In the genomic region with DNA sequence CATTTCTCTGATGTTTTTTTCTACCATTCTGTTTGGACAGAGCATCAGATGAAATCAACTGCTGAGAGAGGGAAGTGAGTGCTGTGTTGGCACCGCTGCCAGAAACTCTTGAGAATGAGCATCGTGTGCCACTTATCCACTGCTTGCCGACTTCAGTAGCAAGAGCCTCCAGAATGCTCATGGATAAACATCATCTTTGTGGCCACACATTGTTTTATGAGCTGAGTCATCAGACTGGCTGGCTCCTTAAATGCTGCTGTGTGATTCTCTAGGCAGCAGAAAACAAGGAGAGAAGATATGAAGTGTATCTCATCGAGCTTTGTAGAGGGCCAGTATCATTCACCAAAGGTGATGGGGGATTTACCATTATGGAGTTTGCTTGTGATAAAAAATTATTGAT, we compare ENCODE assay signal across 8 cellular contexts. TPM values are rescaled to one million over a fixed set of nuclear protein-coding genes. Genes with fewer than 3 reads are reported as not detected.
A peak's percentile ranks its signal among the peaks of the same experiment; 100 is the strongest.
DNase-seq lines count a peak whose midpoint lies in the region; ATAC-seq and TF ChIP-seq lines count a peak whose summit lies in the region.

No MANE protein-coding gene starts in this region.

- H3K27ac ChIP-seq in mesendoderm (ENCODE audit: low read depth, low read length) (no peak overlapping the region), sigmoid colon (no peak overlapping the region)

- H3K27me3 ChIP-seq in mesendoderm (ENCODE audit: insufficient read depth, low read length, poor library complexity) = no peaks in the 10 kb centered on the region
- peaks cover 0 to 2% (median 1%) of the 10 kb centered on the region in 3 donors for H3K27me3 ChIP-seq in sigmoid colon

- no peak overlapping the region for H3K9ac ChIP-seq in mesendoderm (ENCODE audit: low read length)

- H4K8ac ChIP-seq in mesendoderm (ENCODE audit: low read depth, low read length) = no peak overlapping the region

- no peak for TF ChIP-seq EP300 in sigmoid colon (IDR thresholded peaks at IDR 0.05)

- H3K23ac ChIP-seq in mesendoderm (ENCODE audit: low read length) = peak overlapping the region; percentile 66

- no CpG with 5 or more reads among the region's 4 CpGs for WGBS in mesendoderm (ENCODE audit: extremely low coverage, insufficient coverage, low lambda C conversion rate)
- 31 to 59% methylated on average over 4 of the region's 4 CpGs for WGBS in sigmoid colon, 2 donors

- ATAC-seq in GM18502 (IDR thresholded peaks at IDR 0.05; ENCODE audit: poor library complexity, unreplicated experiment) (no peak), GM21825 (IDR thresholded peaks at IDR 0.05; ENCODE audit: unreplicated experiment) (no peak)

- no peak overlapping the region for H2BK5ac ChIP-seq in mesendoderm (ENCODE audit: low read length)

- no peak overlapping the region for H2BK120ac ChIP-seq in mesendoderm (ENCODE audit: low read depth, low read length)

- H3K18ac ChIP-seq in mesendoderm (ENCODE audit: low read length) = no peak overlapping the region

- H3K9me3 ChIP-seq in sigmoid colon = no peaks in the 10 kb centered on the region

- H3K4me3 ChIP-seq in astrocyte of the spinal cord (ENCODE audit: low read depth, low read length) (no peak overlapping the region), mesendoderm (ENCODE audit: low read length) (no peak overlapping the region), sigmoid colon (no peak overlapping the region)

- H3K4me1 ChIP-seq in mesendoderm (ENCODE audit: control insufficient read depth, low read depth, low read length) (no peaks in the 10 kb centered on the region), sigmoid colon (peaks cover 0 to 18% (median 13%) of the 10 kb centered on the region in 4 donors)

- H3K36me3 ChIP-seq in mesendoderm (ENCODE audit: control insufficient read depth, insufficient read depth, low read length) (no peaks in the 10 kb centered on the region), sigmoid colon (no peaks in the 10 kb centered on the region)

- no peak overlapping the region for H3K56ac ChIP-seq in mesendoderm (ENCODE audit: low read length)

- H3K79me2 ChIP-seq in mesendoderm (ENCODE audit: control insufficient read depth, insufficient read depth, low read length) = no peaks in the 10 kb centered on the region

- no peaks in the 10 kb centered on the region for H3K79me1 ChIP-seq in mesendoderm (ENCODE audit: low read length)

- DNase-seq in DMS79 treated with DMSO at 0.1 percent for 48 hours (lab: John Stamatoyannopoulos, UW) (peak; percentile 90), NCI-H128 (lab: John Stamatoyannopoulos, UW; ENCODE audit: unreplicated experiment) (peak; percentile 68), astrocyte of the spinal cord (ENCODE audit: low read depth, low spot score) (peak; percentile 80), mesendoderm (no peak), GDM1 (lab: John Stamatoyannopoulos, UW) (no peak), sigmoid colon (no peak)

- TF ChIP-seq CTCF in astrocyte of the spinal cord (IDR thresholded peaks at IDR 0.05; ENCODE audit: low read depth, low read length) (no peak), sigmoid colon (IDR thresholded peaks at IDR 0.05) (no peak)

- H4K5ac ChIP-seq in mesendoderm (ENCODE audit: low read length) = no peak overlapping the region

- no peak overlapping the region for H3K4me2 ChIP-seq in mesendoderm (ENCODE audit: low read length)

- no peak for TF ChIP-seq POLR2A in sigmoid colon (IDR thresholded peaks at IDR 0.05)

- H3K4ac ChIP-seq in mesendoderm (ENCODE audit: low read depth, low read length) = no peak overlapping the region

- in situ Hi-C loops in astrocyte of the spinal cord (cut with HindIII; ENCODE audit: low sequenced_read_pairs) = no loop called here

- no peak overlapping the region for H2AK5ac ChIP-seq in mesendoderm (ENCODE audit: low read length)

- intact Hi-C loops in sigmoid colon (cut with DNase I) = loop anchor here (5.0 to 10.0 kb wide), 2 partner anchors 99 to 713 kb away; partner anchors contain the start of gene MANF

- H2BK15ac ChIP-seq in mesendoderm (replicated peaks; ENCODE audit: low read depth) = no peak overlapping the region

RNA-seq across cellular contexts. Expression of gene DOCK3, which starts 3.4 kb away (rescaled TPM):
- 0.93 TPM for polyA plus RNA-seq in mesendoderm (2013, experiment 1 of 2)
- 0.91 TPM for polyA plus RNA-seq in mesendoderm (2013, experiment 2 of 2)
- 1 to 10 TPM; 1.8 to 4.4 (median 3.6) TPM for total RNA-seq in sigmoid colon
- polyA plus RNA-seq in sigmoid colon = under 1 TPM in 1 of 3 donors, not detected in 2; 0.25 TPM

RNA-seq across cellular contexts. Expression of gene MAPKAPK3, which starts 54.4 kb away (rescaled TPM):
- polyA plus RNA-seq in mesendoderm (2013, experiment 1 of 2) = 35.2 TPM
- 36.3 TPM for polyA plus RNA-seq in mesendoderm (2013, experiment 2 of 2)
- 10 to 100 TPM; 15.2 to 22.2 (median 19.1) TPM for total RNA-seq in sigmoid colon
- 10 to 100 TPM; 19.8 to 32.8 (median 30.3) TPM for polyA plus RNA-seq in sigmoid colon

RNA-seq across cellular contexts. Expression of gene CISH, which starts 59.8 kb away (rescaled TPM):
- 2.4 TPM for polyA plus RNA-seq in mesendoderm (2013, experiment 1 of 2)
- 2.3 TPM for polyA plus RNA-seq in mesendoderm (2013, experiment 2 of 2)
- 10 to 100 TPM in 1 of 4 donors, 1 to 10 TPM in 3; 2.1 to 17.0 (median 5.3) TPM for total RNA-seq in sigmoid colon
- 10 to 100 TPM in 2 of 3 donors, 1 to 10 TPM in 1; 8.1 to 13.2 (median 11.8) TPM for polyA plus RNA-seq in sigmoid colon

Comparison
In these comparisons a context has a peak if more than half of its experiments do, and no peak if none do; other contexts are left out.
1. DNase-seq: peak in DMS79 treated with DMSO at 0.1 percent for 48 hours (single experiment), NCI-H128 (single experiment) and astrocyte of the spinal cord (single experiment); none in mesendoderm (single experiment), GDM1 (single experiment) and sigmoid colon (single experiment).